22 cellular contexts compared by ENCODE assay signal in the genomic region with DNA sequence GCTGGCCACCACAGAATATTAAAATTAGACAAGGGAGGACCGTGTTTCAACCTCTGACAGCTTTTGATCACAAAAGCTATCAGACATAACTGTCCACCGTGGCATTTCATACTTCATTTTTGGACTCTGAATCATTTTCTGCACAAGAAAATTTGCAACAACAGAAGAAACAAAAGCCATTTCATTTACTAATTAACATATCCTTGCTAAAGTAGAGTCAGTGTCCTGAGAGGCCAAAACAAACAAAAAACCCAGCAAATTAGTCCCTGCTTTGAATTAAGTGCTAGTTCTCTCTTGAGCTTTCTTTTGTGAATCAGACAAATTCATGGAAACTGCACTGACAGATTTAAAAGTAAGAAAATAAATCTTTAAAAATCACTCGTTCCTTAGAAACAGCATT. TPM values are rescaled to one million over a fixed set of nuclear protein-coding genes. Genes with fewer than 3 reads are reported as not detected.
"Had no signal": no experiment of that assay in that cellular context is flagged by ENCODE, and none has a peak within 500 bp of the region (broad histone marks: within the 10 kb centered on the region; RNA-seq: fewer than 3 reads in every experiment).

No MANE protein-coding gene starts in this region.

- H3K27ac Mint-ChIP-seq: activated CD4-positive, alpha-beta memory T cell treated with anti-CD3 and anti-CD28 coated beads, Interleukin-2, amount 10 ng/mL, durations not matched to agents 7 days and 5 days; activated CD4-positive, alpha-beta T cell treated with anti-CD3 and anti-CD28 coated beads, Interleukin-2, amount 10 ng/mL, durations not matched to agents 24 days and 14 days; activated CD8-positive, alpha-beta memory T cell treated with anti-CD3 and anti-CD28 coated beads, Interleukin-2, amount 10 ng/mL, durations not matched to agents 7 days and 5 days; activated naive CD4-positive, alpha-beta T cell treated with anti-CD3 and anti-CD28 coated beads, Interleukin-2, amount 10 ng/mL, durations not matched to agents 7 days and 5 days; immature natural killer cell; nephron progenitor cell; stimulated activated naive B cell treated with anti-CD40 and anti-IgM and Interleukin-4, amounts not matched to agents 10 μg/mL and 1 μg/mL and 100 μg/mL, for 72 hours; T-helper 1 cell treated with Interleukin-12 subunit alpha and Interleukin-12 subunit beta and Interleukin-4 antibody, amounts not matched to agents 30 μg/mL and 1 μg/mL, for 36 hours had no signal

- DNase-seq: activated CD4-positive, alpha-beta memory T cell treated with anti-CD3 and anti-CD28 coated beads, Interleukin-2, amount 10 ng/mL, durations not matched to agents 7 days and 5 days; activated CD4-positive, alpha-beta T cell treated with anti-CD3 and anti-CD28 coated beads, Interleukin-2, amount 10 ng/mL, durations not matched to agents 24 days and 14 days; activated CD8-positive, alpha-beta memory T cell treated with anti-CD3 and anti-CD28 coated beads, Interleukin-2, amount 10 ng/mL, durations not matched to agents 7 days and 5 days; activated effector memory CD4-positive, alpha-beta T cell treated with anti-CD3 and anti-CD28 coated beads, Interleukin-2, amount 50 U/mL, for 16 hours; activated naive CD4-positive, alpha-beta T cell treated with anti-CD3 and anti-CD28 coated beads, Interleukin-2, amount 10 ng/mL, durations not matched to agents 7 days and 5 days; activated T-cell treated with anti-CD3 and anti-CD28 coated beads for 4 hours; cerebellar nuclear complex; esophagus squamous epithelium; immature natural killer cell; left ventricle myocardium superior; midbrain; nephron progenitor cell; nucleus accumbens; posterior cingulate gyrus; stimulated activated CD4-positive, alpha-beta T cell treated with anti-CD3 and anti-CD28 coated beads, Interleukin-2, amount 100 ng/mL, for 48 hours; stimulated activated CD8-positive, alpha-beta memory T cell treated with anti-CD3 and anti-CD28 coated beads, Interleukin-4, amount 100 ng/mL, for 48 hours; stimulated activated naive B cell treated with anti-CD40 and anti-IgM and Interleukin-4, amounts not matched to agents 10 μg/mL and 1 μg/mL and 100 μg/mL, for 72 hours; T1000; upper lobe of left lung had no signal

- H3K9me3 ChIP-seq: esophagus squamous epithelium, upper lobe of left lung had no signal

- H3K9me3 Mint-ChIP-seq: activated CD4-positive, alpha-beta memory T cell treated with anti-CD3 and anti-CD28 coated beads, Interleukin-2, amount 10 ng/mL, durations not matched to agents 7 days and 5 days; activated CD4-positive, alpha-beta T cell treated with anti-CD3 and anti-CD28 coated beads, Interleukin-2, amount 10 ng/mL, durations not matched to agents 24 days and 14 days; activated naive CD4-positive, alpha-beta T cell treated with anti-CD3 and anti-CD28 coated beads, Interleukin-2, amount 10 ng/mL, durations not matched to agents 7 days and 5 days; immature natural killer cell; stimulated activated naive B cell treated with anti-CD40 and anti-IgM and Interleukin-4, amounts not matched to agents 10 μg/mL and 1 μg/mL and 100 μg/mL, for 72 hours; T-helper 1 cell treated with Interleukin-12 subunit alpha and Interleukin-12 subunit beta and Interleukin-4 antibody, amounts not matched to agents 30 μg/mL and 1 μg/mL, for 36 hours had no signal

- H3K27ac ChIP-seq: coronary artery, esophagus squamous epithelium, hepatocyte, upper lobe of left lung had no signal

- H3K27me3 ChIP-seq: hepatocyte, upper lobe of left lung had no signal

- H3K4me1 Mint-ChIP-seq: activated CD4-positive, alpha-beta memory T cell treated with anti-CD3 and anti-CD28 coated beads, Interleukin-2, amount 10 ng/mL, durations not matched to agents 7 days and 5 days; activated CD4-positive, alpha-beta T cell treated with anti-CD3 and anti-CD28 coated beads, Interleukin-2, amount 10 ng/mL, durations not matched to agents 24 days and 14 days; activated naive CD4-positive, alpha-beta T cell treated with anti-CD3 and anti-CD28 coated beads, Interleukin-2, amount 10 ng/mL, durations not matched to agents 7 days and 5 days; immature natural killer cell; stimulated activated naive B cell treated with anti-CD40 and anti-IgM and Interleukin-4, amounts not matched to agents 10 μg/mL and 1 μg/mL and 100 μg/mL, for 72 hours had no signal

- H3K4me3 ChIP-seq: coronary artery, esophagus squamous epithelium, hepatocyte, upper lobe of left lung had no signal

- ATAC-seq: activated CD8-positive, alpha-beta memory T cell treated with anti-CD3 and anti-CD28 coated beads, Interleukin-2, amount 10 ng/mL, durations not matched to agents 7 days and 5 days; left ventricle myocardium superior; stimulated activated naive B cell treated with anti-CD40 and anti-IgM and Interleukin-4, amounts not matched to agents 10 μg/mL and 1 μg/mL and 100 μg/mL, for 72 hours had no signal

- H3K4me3 Mint-ChIP-seq: activated CD4-positive, alpha-beta memory T cell treated with anti-CD3 and anti-CD28 coated beads, Interleukin-2, amount 10 ng/mL, durations not matched to agents 7 days and 5 days; activated CD4-positive, alpha-beta T cell treated with anti-CD3 and anti-CD28 coated beads, Interleukin-2, amount 10 ng/mL, durations not matched to agents 24 days and 14 days; activated CD8-positive, alpha-beta memory T cell treated with anti-CD3 and anti-CD28 coated beads, Interleukin-2, amount 10 ng/mL, durations not matched to agents 7 days and 5 days; activated naive CD4-positive, alpha-beta T cell treated with anti-CD3 and anti-CD28 coated beads, Interleukin-2, amount 10 ng/mL, durations not matched to agents 7 days and 5 days; immature natural killer cell; nephron progenitor cell; stimulated activated naive B cell treated with anti-CD40 and anti-IgM and Interleukin-4, amounts not matched to agents 10 μg/mL and 1 μg/mL and 100 μg/mL, for 72 hours; T-helper 1 cell treated with Interleukin-12 subunit alpha and Interleukin-12 subunit beta and Interleukin-4 antibody, amounts not matched to agents 30 μg/mL and 1 μg/mL, for 36 hours had no signal

- H3K36me3 Mint-ChIP-seq: activated CD8-positive, alpha-beta memory T cell treated with anti-CD3 and anti-CD28 coated beads, Interleukin-2, amount 10 ng/mL, durations not matched to agents 7 days and 5 days; activated naive CD4-positive, alpha-beta T cell treated with anti-CD3 and anti-CD28 coated beads, Interleukin-2, amount 10 ng/mL, durations not matched to agents 7 days and 5 days; immature natural killer cell; stimulated activated naive B cell treated with anti-CD40 and anti-IgM and Interleukin-4, amounts not matched to agents 10 μg/mL and 1 μg/mL and 100 μg/mL, for 72 hours had no signal

- H3K36me3 ChIP-seq: esophagus squamous epithelium, upper lobe of left lung had no signal

RNA-seq across cellular contexts. Expression of a gene that starts 17.6 kb away (rescaled TPM):
- total RNA-seq: activated CD4-positive, alpha-beta memory T cell treated with anti-CD3 and anti-CD28 coated beads, Interleukin-2, amount 10 ng/mL, durations not matched to agents 7 days and 5 days; activated CD8-positive, alpha-beta memory T cell treated with anti-CD3 and anti-CD28 coated beads, Interleukin-2, amount 10 ng/mL, durations not matched to agents 7 days and 5 days had no signal
- polyA plus RNA-seq: immature natural killer cell had no signal
